7 cellular contexts compared by ENCODE assay signal in genomic region chr16:12613131-12613991, GRCh38.
DNase-seq lines count a peak whose midpoint lies in the region; ATAC-seq and TF ChIP-seq lines count a peak whose summit lies in the region.

No MANE protein-coding gene starts in this region.

- peak; percentile 65 for ATAC-seq in GM21825 (IDR thresholded peaks at IDR 0.05; ENCODE audit: unreplicated experiment)

- H3K4me3 ChIP-seq in LNCaP clone FGC (ENCODE audit: low read depth, low read length) (no peak overlapping the region), skeletal muscle cell (ENCODE audit: low read depth, low read length) (no peak overlapping the region)

- no peak for TF ChIP-seq CTCF in LNCaP clone FGC (IDR thresholded peaks at IDR 0.05; ENCODE audit: control insufficient read depth, extremely low read depth, insufficient read depth)

- DNase-seq in LNCaP clone FGC (ENCODE audit: low read depth) (peak; percentile 35), skeletal muscle cell (ENCODE audit: low read depth) (peak; percentile 11), iPS-NIHi7 (ENCODE audit: extremely low spot score) (no peak), NCI-H187 (lab: John Stamatoyannopoulos, UW) (no peak), T-helper 9 cell (no peak)
- DNase-seq in activated naive CD4-positive, alpha-beta T cell treated with anti-CD3 and anti-CD28 coated beads, Interleukin-2, amount 50 U/mL, for 16 hours, result peak; percentile 51

Comparison
In these comparisons a context has a peak if more than half of its experiments do, and no peak if none do; other contexts are left out.
1. DNase-seq: peak in LNCaP clone FGC (single experiment), activated naive CD4-positive, alpha-beta T cell treated with anti-CD3 and anti-CD28 coated beads, Interleukin-2, amount 50 U/mL, for 16 hours (single experiment) and skeletal muscle cell (single experiment); none in iPS-NIHi7 (single experiment), NCI-H187 (0 of 2) and T-helper 9 cell (single experiment).